In the genomic region with DNA sequence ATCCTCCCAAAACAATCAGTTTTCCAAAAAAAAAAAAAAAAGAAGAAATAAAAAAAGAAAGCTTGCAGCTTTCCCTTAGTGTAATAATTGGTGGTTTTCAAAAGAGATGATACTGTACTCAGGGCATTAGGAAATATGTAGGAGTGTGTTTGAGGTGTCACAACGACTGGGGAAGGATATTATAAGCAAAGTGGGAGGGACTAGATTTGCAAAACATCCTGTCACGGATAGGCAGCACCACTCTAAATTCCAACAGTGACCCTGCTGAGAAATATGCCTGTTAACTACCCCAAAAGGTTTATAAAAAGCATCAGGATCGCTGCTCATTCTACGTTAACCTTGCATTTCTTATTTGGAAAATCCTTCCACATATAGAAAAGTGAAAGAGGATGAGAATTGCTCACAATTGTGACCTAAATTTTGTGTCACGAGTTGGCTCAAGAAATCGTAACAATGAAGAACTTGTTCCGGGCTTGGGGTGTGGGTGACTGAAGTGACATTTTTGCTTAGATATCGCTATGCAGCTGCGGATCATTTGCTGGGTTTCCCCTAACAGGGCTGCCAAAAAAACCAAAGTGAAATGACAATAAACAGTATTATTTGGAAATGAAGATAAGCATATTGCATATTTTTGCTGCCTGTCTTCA, we compare ENCODE assay signal across 10 cellular contexts. TPM values are rescaled to one million over a fixed set of nuclear protein-coding genes. Genes with fewer than 3 reads are reported as not detected.
DNase-seq lines count a peak whose midpoint lies in the region; ATAC-seq lines count a peak whose summit lies in the region.
"Had no signal": no experiment of that assay in that cellular context is flagged by ENCODE, and none has a peak within 500 bp of the region (broad histone marks: within the 10 kb centered on the region; RNA-seq: fewer than 3 reads in every experiment).

No MANE protein-coding gene starts in this region.

- H3K36me3 Mint-ChIP-seq in activated T-cell treated with anti-CD3 and anti-CD28 coated beads, Interleukin-2, amount 50 U/mL, for 24 hours (ENCODE audit: low read depth): peaks cover 73% of the 10 kb centered on the region
- peaks cover 52% of the 10 kb centered on the region for H3K36me3 Mint-ChIP-seq in activated naive CD8-positive, alpha-beta T cell treated with anti-CD3 and anti-CD28 coated beads, Interleukin-2, amount 50 U/mL, for 24 hours (ENCODE audit: low read depth)
- peaks cover 4 to 26% (median 18%) of the 10 kb centered on the region in 3 donors for H3K36me3 Mint-ChIP-seq in immature natural killer cell

- H3K27ac ChIP-seq in temporal lobe (ENCODE audit: low read depth, low read length): peak overlapping the region; percentile 77
- H3K27ac ChIP-seq: PC-9 had no signal

- H3K27me3 Mint-ChIP-seq in activated T-cell treated with anti-CD3 and anti-CD28 coated beads, Interleukin-2, amount 50 U/mL, for 24 hours: no peaks in the 10 kb centered on the region
- no peaks in the 10 kb centered on the region for H3K27me3 Mint-ChIP-seq in activated naive CD8-positive, alpha-beta T cell treated with anti-CD3 and anti-CD28 coated beads, Interleukin-2, amount 50 U/mL, for 24 hours
- H3K27me3 Mint-ChIP-seq in immature natural killer cell (ENCODE audit: low read depth in 3 of 3): peaks cover 0 to 1% (median 0%) of the 10 kb centered on the region in 3 donors

- no peak for ATAC-seq in activated naive CD8-positive, alpha-beta T cell treated with anti-CD3 and anti-CD28 coated beads, Interleukin-2, amount 50 U/mL, for 24 hours
- ATAC-seq in GM21825 (IDR thresholded peaks at IDR 0.05; ENCODE audit: unreplicated experiment): no peak

- no peak for DNase-seq in activated T-cell treated with anti-CD3 and anti-CD28 coated beads, Interleukin-2, amount 50 U/mL, for 24 hours
- no peak for DNase-seq in activated T-cell treated with anti-CD3 and anti-CD28 coated beads, Interleukin-2, amount 50 U/mL, for 1 hour
- no peak for DNase-seq in activated naive CD8-positive, alpha-beta T cell treated with anti-CD3 and anti-CD28 coated beads, Interleukin-2, amount 50 U/mL, for 24 hours
- DNase-seq in immature natural killer cell (no peak), NCI-H2029 (lab: John Stamatoyannopoulos, UW) (no peak)
- no peak for DNase-seq in activated effector memory CD4-positive, alpha-beta T cell treated with Interleukin-2 at 50 U/mL for 16 hours
- DNase-seq: kidney glomerular epithelial cell, PC-9 had no signal

- peaks cover 90% of the 10 kb centered on the region for H3K4me1 Mint-ChIP-seq in activated T-cell treated with anti-CD3 and anti-CD28 coated beads, Interleukin-2, amount 50 U/mL, for 24 hours (ENCODE audit: low read depth)
- H3K4me1 Mint-ChIP-seq in activated naive CD8-positive, alpha-beta T cell treated with anti-CD3 and anti-CD28 coated beads, Interleukin-2, amount 50 U/mL, for 24 hours: peaks cover 87% of the 10 kb centered on the region
- H3K4me1 Mint-ChIP-seq in immature natural killer cell: peaks cover 59 to 90% of the 10 kb centered on the region in 2 donors

- peak overlapping the region; percentile 92 for H3K27ac Mint-ChIP-seq in activated T-cell treated with anti-CD3 and anti-CD28 coated beads, Interleukin-2, amount 50 U/mL, for 24 hours
- H3K27ac Mint-ChIP-seq in activated naive CD8-positive, alpha-beta T cell treated with anti-CD3 and anti-CD28 coated beads, Interleukin-2, amount 50 U/mL, for 24 hours: peak overlapping the region; percentile 92
- H3K27ac Mint-ChIP-seq in immature natural killer cell: peak overlapping the region in 4 of 6 donors; percentile 9 to 64 (median 50)

- peak overlapping the region; percentile 64 for H3K4me3 Mint-ChIP-seq in activated T-cell treated with anti-CD3 and anti-CD28 coated beads, Interleukin-2, amount 50 U/mL, for 24 hours
- H3K4me3 Mint-ChIP-seq in activated naive CD8-positive, alpha-beta T cell treated with anti-CD3 and anti-CD28 coated beads, Interleukin-2, amount 50 U/mL, for 24 hours: peak overlapping the region; percentile 64
- H3K4me3 Mint-ChIP-seq in immature natural killer cell: peak overlapping the region in 2 of 5 donors; percentile 43 to 54

- no peaks in the 10 kb centered on the region for H3K9me3 Mint-ChIP-seq in activated T-cell treated with anti-CD3 and anti-CD28 coated beads, Interleukin-2, amount 50 U/mL, for 24 hours
- no peaks in the 10 kb centered on the region for H3K9me3 Mint-ChIP-seq in activated naive CD8-positive, alpha-beta T cell treated with anti-CD3 and anti-CD28 coated beads, Interleukin-2, amount 50 U/mL, for 24 hours
- no peaks in the 10 kb centered on the region for H3K9me3 Mint-ChIP-seq in immature natural killer cell

RNA-seq across cellular contexts. Expression of gene N4BP1, which starts 51.6 kb away (rescaled TPM):
- polyA plus RNA-seq in immature natural killer cell: 10 to 100 TPM; 13.1 to 40.3 (median 22.3) TPM
- 24.1 TPM for total RNA-seq in temporal lobe
